8 cellular contexts compared by ENCODE assay signal in genomic region chr1:234980657-234981396, GRCh38.
DNase-seq lines count a peak whose midpoint lies in the region; ATAC-seq and TF ChIP-seq lines count a peak whose summit lies in the region.

No MANE protein-coding gene starts in this region.

- 8 to 15% (median 12%) methylated on average over 16 to 18 of the region's 18 CpGs for WGBS in adrenal gland, 4 donors
- 17% methylated on average over 18 of the region's 18 CpGs for WGBS in smooth muscle cell (ENCODE audit: low lambda C conversion rate)

- H3K9me3 ChIP-seq in adrenal gland (replicated peaks in 1 of 3) (no peaks in the 10 kb centered on the region), smooth muscle cell (replicated peaks; ENCODE audit: low read depth) (no peaks in the 10 kb centered on the region), WERI-Rb-1 (ENCODE audit: severe bottlenecking) (no peaks in the 10 kb centered on the region)

- H2AFZ ChIP-seq in smooth muscle cell (ENCODE audit: low read depth) = no peak overlapping the region

- TF ChIP-seq POLR2A in adrenal gland (IDR thresholded peaks at IDR 0.05) = peak in 1 of 2 donors; percentile 76

- H4K20me1 ChIP-seq in smooth muscle cell (ENCODE audit: low read depth) = no peaks in the 10 kb centered on the region

- H3K4me1 ChIP-seq in adrenal gland (replicated peaks in 1 of 2) = peaks cover 62 to 84% of the 10 kb centered on the region in 2 donors
- H3K4me1 ChIP-seq in smooth muscle cell (ENCODE audit: low read depth) = peaks cover 18% of the 10 kb centered on the region

- H3K4me3 ChIP-seq in GM12875 (ENCODE audit: low read depth, low read length) (peak overlapping the region; percentile 26), adrenal gland (peak overlapping the region in 1 of 4 donors; percentile 7), smooth muscle cell (no peak overlapping the region), WERI-Rb-1 (ENCODE audit: low read depth, low read length) (no peak overlapping the region)

- ATAC-seq in HG03097 (IDR thresholded peaks at IDR 0.05; ENCODE audit: low FRiP score, unreplicated experiment) (peak; percentile 35), HG03457 (IDR thresholded peaks at IDR 0.05; ENCODE audit: unreplicated experiment) (no peak)

- peaks cover 45% of the 10 kb centered on the region for H3F3A ChIP-seq in smooth muscle cell (ENCODE audit: low read depth)

- H3K27ac ChIP-seq in adrenal gland (peak overlapping the region; percentile 94 to 99 (median 95)), smooth muscle cell (ENCODE audit: low read depth) (peak overlapping the region; percentile 99), WERI-Rb-1 (no peak overlapping the region)

- no peaks in the 10 kb centered on the region for H3K27me3 ChIP-seq in adrenal gland
- H3K27me3 ChIP-seq in smooth muscle cell (ENCODE audit: low read depth) = no peaks in the 10 kb centered on the region
- no peaks in the 10 kb centered on the region for H3K27me3 ChIP-seq in WERI-Rb-1 (ENCODE audit: insufficient read depth, low read depth, severe bottlenecking)

- no peaks in the 10 kb centered on the region for H3K79me2 ChIP-seq in smooth muscle cell (ENCODE audit: low read depth)

- no peak for TF ChIP-seq CTCF in GM12875 (IDR thresholded peaks at IDR 0.05; ENCODE audit: borderline replicate concordance, insufficient read depth, low read depth, low read length)
- TF ChIP-seq CTCF in adrenal gland (IDR thresholded peaks at IDR 0.05) = no peak
- TF ChIP-seq CTCF in smooth muscle cell (IDR thresholded peaks at IDR 0.05; ENCODE audit: borderline replicate concordance, insufficient read depth, poor library complexity, severe bottlenecking) = no peak
- TF ChIP-seq CTCF in WERI-Rb-1 (IDR thresholded peaks at IDR 0.05; ENCODE audit: low read depth, low read length) = no peak

- peak overlapping the region; percentile 55 for H3K4me2 ChIP-seq in smooth muscle cell

- H3K36me3 ChIP-seq in adrenal gland (replicated peaks in 1 of 2) = no peaks in the 10 kb centered on the region
- no peaks in the 10 kb centered on the region for H3K36me3 ChIP-seq in smooth muscle cell (ENCODE audit: low read depth)
- H3K36me3 ChIP-seq in WERI-Rb-1 = no peaks in the 10 kb centered on the region

- DNase-seq in T-helper 1 cell (peak; percentile 21 to 91 (median 29)), adrenal gland (peak; percentile 81 to 96 (median 93)), hepatic stellate cell (ENCODE audit: low spot score) (peak; percentile 81), smooth muscle cell (lab: John Stamatoyannopoulos, UW; ENCODE audit: unreplicated experiment) (peak; percentile 34), WERI-Rb-1 (no peak)

- intact Hi-C loops in adrenal gland (cut with DNase I) = loop anchor here (10.0 kb wide), 2 partner anchors 256 to 376 kb away; no protein-coding TSS in a partner anchor

- H3K9ac ChIP-seq in smooth muscle cell (ENCODE audit: low read depth) = peak overlapping the region; percentile 91
